Comparison of ENCODE assay signal across 30 cellular contexts in the genomic region with DNA sequence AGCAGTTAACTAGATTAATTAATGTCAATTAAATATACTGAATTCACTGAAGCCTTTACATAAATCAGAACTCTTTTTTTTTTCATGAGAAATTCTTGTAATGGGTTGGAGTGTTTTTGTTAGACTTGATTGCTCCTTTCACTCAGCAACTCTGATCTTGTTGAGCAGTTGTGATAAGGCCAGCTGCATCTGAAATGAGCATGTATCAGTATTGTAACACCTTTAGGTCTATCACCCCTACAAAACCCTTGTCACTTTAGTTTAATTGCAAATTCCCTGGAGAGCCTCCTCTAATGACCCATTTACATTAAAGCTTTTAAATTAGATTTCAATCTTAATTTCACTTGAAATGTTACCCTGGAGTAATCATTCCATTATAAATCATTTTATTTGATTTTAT.
"Had no signal": no experiment of that assay in that cellular context is flagged by ENCODE, and none has a peak within 500 bp of the region (broad histone marks: within the 10 kb centered on the region; RNA-seq: fewer than 3 reads in every experiment).

No MANE protein-coding gene starts in this region.

- H3K27me3 ChIP-seq: ascending aorta, breast epithelium, cardiac muscle cell, colonic mucosa, dorsolateral prefrontal cortex, esophagus squamous epithelium, gastroesophageal sphincter, heart right ventricle, hepatocyte had no signal

- ATAC-seq: activated CD4-positive, alpha-beta T cell treated with anti-CD3 and anti-CD28 coated beads for 36 hours; activated naive CD4-positive, alpha-beta T cell treated with anti-CD3 and anti-CD28 coated beads, Interleukin-2, amount 50 U/mL, for 72 hours; activated T-cell treated with anti-CD3 and anti-CD28 coated beads, Interleukin-2, amount 50 U/mL, for 72 hours; gastroesophageal sphincter; heart right ventricle; T-helper 17 cell had no signal

- H3K9me3 ChIP-seq: ascending aorta, colonic mucosa had no signal

- H3K27ac ChIP-seq: ascending aorta, breast epithelium, cardiac muscle cell, colonic mucosa, dorsolateral prefrontal cortex, epithelial cell of prostate, esophagus squamous epithelium, gastroesophageal sphincter, heart right ventricle, hepatocyte had no signal

- DNase-seq: activated CD4-positive, alpha-beta memory T cell treated with anti-CD3 and anti-CD28 coated beads, Interleukin-2, amount 10 ng/mL, durations not matched to agents 7 days and 5 days; activated CD4-positive, alpha-beta T cell treated with anti-CD3 and anti-CD28 coated beads for 36 hours; activated CD4-positive, alpha-beta T cell treated with anti-CD3 and anti-CD28 coated beads, Interleukin-2, amount 10 ng/mL, durations not matched to agents 24 days and 14 days; activated CD4-positive, CD25-positive, alpha-beta regulatory T cell; activated CD4-positive, CD25-positive, alpha-beta regulatory T cell treated with anti-CD3 and anti-CD28 coated beads, Interleukin-2, amount 50 U/mL, for 72 hours; activated CD8-positive, alpha-beta memory T cell treated with anti-CD3 and anti-CD28 coated beads, Interleukin-2, amount 50 U/mL, for 48 hours; activated gamma-delta T cell; activated naive CD4-positive, alpha-beta T cell; activated naive CD4-positive, alpha-beta T cell treated with anti-CD3 and anti-CD28 coated beads, Interleukin-2, amount 10 ng/mL, durations not matched to agents 7 days and 5 days; activated naive CD8-positive, alpha-beta T cell treated with anti-CD3 and anti-CD28 coated beads, Interleukin-2, amount 10 ng/mL, durations not matched to agents 7 days and 5 days; activated T-cell treated with anti-CD3 and anti-CD28 coated beads for 4 hours; activated T-cell treated with anti-CD3 and anti-CD28 coated beads, Interleukin-2, amount 50 U/mL, for 24 hours; activated T-cell treated with anti-CD3 and anti-CD28 coated beads, Interleukin-2, amount 50 U/mL, for 72 hours; central memory CD4-positive, alpha-beta T cell; cerebellar nuclear complex; colonic mucosa; dorsolateral prefrontal cortex; effector memory CD4-positive, alpha-beta T cell; esophagus squamous epithelium; heart right ventricle; T-helper 17 cell; T1000 had no signal

- H3K4me1 ChIP-seq: ascending aorta, breast epithelium, colonic mucosa, esophagus squamous epithelium, gastroesophageal sphincter, heart right ventricle had no signal

- FAIRE-seq: endothelial cell of umbilical vein had no signal

- H3K4me3 ChIP-seq: ascending aorta, breast epithelium, cardiac muscle cell, colonic mucosa, dorsolateral prefrontal cortex, esophagus squamous epithelium, gastroesophageal sphincter, heart right ventricle, hepatocyte had no signal

- H3K36me3 ChIP-seq: ascending aorta, breast epithelium, cardiac muscle cell, colonic mucosa, esophagus squamous epithelium, gastroesophageal sphincter had no signal
